ENCODE assay signal across 2 cellular contexts in genomic region chr10:111990734-111991133, GRCh38.
TF ChIP-seq lines count a peak whose summit lies in the region.

No MANE protein-coding gene starts in this region.

TF ChIP-seq in SK-N-SH, 30 proteins besides CTCF, POLR2A, EP300 and RAD21 (continued from another document):
- TF ChIP-seq ZBTB33 (IDR thresholded peaks at IDR 0.05; ENCODE audit: borderline replicate concordance, low read depth), result no peak
- no peak for TF ChIP-seq FOXM1 (IDR thresholded peaks at IDR 0.05; ENCODE audit: low read depth)
- no peak for TF ChIP-seq YY1 (IDR thresholded peaks at IDR 0.05; ENCODE audit: low read depth)
- no peak for TF ChIP-seq MEF2A (IDR thresholded peaks at IDR 0.05; ENCODE audit: borderline replicate concordance, low read depth)
- no peak for TF ChIP-seq CHD2 (IDR thresholded peaks at IDR 0.05; ENCODE audit: low read length, partially characterized antibody)
- no peak for TF ChIP-seq NFIC (IDR thresholded peaks at IDR 0.05; ENCODE audit: borderline replicate concordance)
- TF ChIP-seq IRF3 (IDR thresholded peaks at IDR 0.05; ENCODE audit: low read depth, low read length), result no peak
TF ChIP-seq in SK-N-SH: peak in this region for 0.

TF ChIP-seq in SK-N-SH treated with all-trans-retinoic acid at 6 μM for 48 hours, 23 proteins besides CTCF, POLR2A, EP300 and RAD21 (continued from another document):
- TF ChIP-seq CSRNP3 (CRISPR knock-in tag; IDR thresholded peaks at IDR 0.05) (no peak), CREB5 (CRISPR knock-in tag; IDR thresholded peaks at IDR 0.05; ENCODE audit: low read depth) (no peak), OSR1 (CRISPR knock-in tag; IDR thresholded peaks at IDR 0.05) (no peak), GLIS3 (CRISPR knock-in tag; IDR thresholded peaks at IDR 0.05) (no peak), ARNTL (CRISPR knock-in tag; IDR thresholded peaks at IDR 0.05; ENCODE audit: borderline replicate concordance, low read depth) (no peak), TSHZ2 (CRISPR knock-in tag; IDR thresholded peaks at IDR 0.05) (no peak), CSDC2 (CRISPR knock-in tag; IDR thresholded peaks at IDR 0.05) (no peak), ZFP3 (CRISPR knock-in tag; IDR thresholded peaks at IDR 0.05) (no peak), SNAI2 (CRISPR knock-in tag; IDR thresholded peaks at IDR 0.05) (no peak), RARB (CRISPR knock-in tag; IDR thresholded peaks at IDR 0.05) (no peak), ZNF70 (CRISPR knock-in tag; IDR thresholded peaks at IDR 0.05) (no peak)
